Comparison of ENCODE assay signal across 8 cellular contexts in genomic region chr4:68375667-68376559, GRCh38. TPM values are rescaled to one million over a fixed set of nuclear protein-coding genes. Genes with fewer than 3 reads are reported as not detected.
A peak's percentile ranks its signal among the peaks of the same experiment; 100 is the strongest.
DNase-seq lines count a peak whose midpoint lies in the region; ATAC-seq, FAIRE-seq and TF ChIP-seq lines count a peak whose summit lies in the region.

No MANE protein-coding gene starts in this region.

- no peaks in the 10 kb centered on the region for H3K9me3 ChIP-seq in keratinocyte (ENCODE audit: control insufficient read depth, low read depth, low read length)

- peak; percentile 90 for ATAC-seq in GM18498 (IDR thresholded peaks at IDR 0.05; ENCODE audit: unreplicated experiment)
- peak; percentile 74 for ATAC-seq in HG02870 (IDR thresholded peaks at IDR 0.05; ENCODE audit: unreplicated experiment)

- no peaks in the 10 kb centered on the region for H3K36me3 ChIP-seq in keratinocyte (ENCODE audit: control insufficient read depth in 2 of 2, extremely low read depth in 1 of 2, insufficient read depth in 2 of 2, low read length in 2 of 2)

- TF ChIP-seq CTCF in WI38 (IDR thresholded peaks at IDR 0.05; ENCODE audit: low read depth, low read length) (peak; percentile 89), keratinocyte (optimal IDR thresholded peaks at IDR 0.05 in 1 of 3, IDR thresholded peaks at IDR 0.05 in 1 of 3, conservative IDR thresholded peaks at IDR 0.05 in 1 of 3; ENCODE audit: extremely low read depth in 1 of 3, insufficient read depth in 2 of 3, low read length in 3 of 3) (peak; percentile 86 to 96 (median 86))

- peak overlapping the region; percentile 29 for H3K4me3 ChIP-seq in WI38 (ENCODE audit: low read depth, low read length)
- peak overlapping the region in 2 of 3 experiments; percentile 49 to 58 for H3K4me3 ChIP-seq in keratinocyte (ENCODE audit: control insufficient read depth in 2 of 3, extremely low read depth in 1 of 3, insufficient read depth in 2 of 3, low read depth in 1 of 3, low read length in 3 of 3)

- no peaks in the 10 kb centered on the region for H4K20me1 ChIP-seq in keratinocyte (ENCODE audit: control insufficient read depth, extremely low read depth, insufficient read depth, low read length)

- H3K9me1 ChIP-seq in keratinocyte (ENCODE audit: control insufficient read depth, extremely low read depth, insufficient read depth, low read length) = no peaks in the 10 kb centered on the region

- H3K27ac ChIP-seq in keratinocyte (ENCODE audit: control insufficient read depth, insufficient read depth, low read length) = no peak overlapping the region

- H3K4me1 ChIP-seq in keratinocyte (ENCODE audit: control insufficient read depth, extremely low read depth, insufficient read depth, low read length) = peaks cover 21% of the 10 kb centered on the region

- no peaks in the 10 kb centered on the region for H3K79me2 ChIP-seq in keratinocyte (ENCODE audit: control insufficient read depth, insufficient read depth, low read length)

- peak; percentile 39 for DNase-seq in AG08396 (ENCODE audit: low spot score)
- DNase-seq in NCI-H146 (lab: John Stamatoyannopoulos, UW) = peak; percentile 52
- DNase-seq in cerebellar cortex (ENCODE audit: low spot score) = peak; percentile 53
- no peak for DNase-seq in keratinocyte (ENCODE audit: low read depth, low spot score)
- DNase-seq in stimulated activated CD4-positive, alpha-beta T cell treated with anti-CD3 and anti-CD28 coated beads, TNF-alpha, amount 100 ng/mL, for 24 hours (ENCODE audit: low read depth in 3 of 3) = peak in 2 of 3 experiments; percentile 6 to 12

- FAIRE-seq in keratinocyte (lab: Jason Lieb, UNC) = peak; percentile 99

- peak overlapping the region; percentile 73 for H3K4me2 ChIP-seq in keratinocyte (ENCODE audit: control insufficient read depth, extremely low read depth, insufficient read depth, low read depth, low read length)

- peak overlapping the region; percentile 68 for H2AFZ ChIP-seq in keratinocyte (ENCODE audit: control insufficient read depth, low read length)

- no peaks in the 10 kb centered on the region for H3K27me3 ChIP-seq in keratinocyte (ENCODE audit: control insufficient read depth, extremely low read depth, insufficient read depth, low read length)

- no peak overlapping the region for H3K9ac ChIP-seq in keratinocyte (ENCODE audit: control insufficient read depth, extremely low read depth, insufficient read depth, low read length)

- dilution Hi-C loops in keratinocyte (cut with MboI; ENCODE audit: extremely low pct_ligation_motif_present, low sequenced_read_pairs) = no loop called here

RNA-seq across cellular contexts. Expression of gene YTHDC1, which starts 26.0 kb away (rescaled TPM):
- 39.1 to 74.2 TPM (median 43.8 TPM) in 3 replicates for polyA plus RNA-seq in keratinocyte
- polyA plus RNA-seq in keratinocyte (2011; ENCODE audit: low read depth) = 180 TPM
- 30.8 and 45.4 TPM in 2 replicates for polyA plus RNA-seq in keratinocyte (2011; cell fraction: cytosol; rRNA removed)
- polyA plus RNA-seq in keratinocyte (2011; cell fraction: nucleus; rRNA removed) = 103 and 139 TPM in 2 replicates
- polyA plus RNA-seq in keratinocyte (2012; ENCODE audit: low replicate concordance) = 49.7 and 83.7 TPM in 2 replicates
- 23.9 to 59.1 TPM (median 29.9 TPM) in 3 replicates for polyA minus RNA-seq in keratinocyte
- polyA minus RNA-seq in keratinocyte (2011; cell fraction: cytosol; rRNA and poly(A)+ RNA removed) = 16.5 TPM
- 50.0 and 81.9 TPM in 2 replicates for polyA minus RNA-seq in keratinocyte (2011; cell fraction: nucleus; rRNA and poly(A)+ RNA removed)
